31 cellular contexts compared by ENCODE assay signal in genomic region chr1:102757363-102757762, GRCh38.
"Had no signal": no experiment of that assay in that cellular context is flagged by ENCODE, and none has a peak within 500 bp of the region (broad histone marks: within the 10 kb centered on the region; RNA-seq: fewer than 3 reads in every experiment).

No MANE protein-coding gene starts in this region.

- H3K4me1 ChIP-seq: ascending aorta had no signal

- FAIRE-seq: bronchial epithelial cell, TTC549 had no signal

- H3K4me3 ChIP-seq: ascending aorta, cardiac muscle cell had no signal

- H3K9me3 ChIP-seq: ascending aorta had no signal

- H3K27me3 ChIP-seq: ascending aorta, cardiac muscle cell had no signal

- DNase-seq: activated B cell treated with CpG ODN at 0.5 μM for 24 hours; activated CD4-positive, alpha-beta memory T cell treated with anti-CD3 and anti-CD28 coated beads for 36 hours; activated CD4-positive, alpha-beta T cell treated with anti-CD3 and anti-CD28 coated beads for 4 hours; activated CD4-positive, alpha-beta T cell treated with anti-CD3 and anti-CD28 coated beads, Interleukin-2, amount 10 ng/mL, durations not matched to agents 24 days and 14 days; activated CD4-positive, alpha-beta T cell treated with anti-CD3 and anti-CD28 coated beads, Interleukin-2, amount 50 U/mL, for 1 hour; activated CD4-positive, alpha-beta T cell treated with anti-CD3 and anti-CD28 coated beads, Interleukin-2, amount 50 U/mL, for 4 hours; activated CD4-positive, CD25-positive, alpha-beta regulatory T cell treated with anti-CD3 and anti-CD28 coated beads, Interleukin-2, amount 50 U/mL, for 72 hours; activated CD8-positive, alpha-beta memory T cell treated with anti-CD3 and anti-CD28 coated beads, Interleukin-2, amount 50 U/mL, for 4 hours; activated CD8-positive, alpha-beta T cell treated with anti-CD3 and anti-CD28 coated beads for 36 hours; activated effector memory CD4-positive, alpha-beta T cell treated with anti-CD3 and anti-CD28 coated beads, Interleukin-2, amount 50 U/mL, for 16 hours; activated gamma-delta T cell treated with Interleukin-2 at 50 U/mL for 16 hours; activated naive CD4-positive, alpha-beta T cell; activated naive CD4-positive, alpha-beta T cell treated with anti-CD3 and anti-CD28 coated beads for 36 hours; activated naive CD8-positive, alpha-beta T cell treated with anti-CD3 and anti-CD28 coated beads, Interleukin-2, amount 10 ng/mL, durations not matched to agents 7 days and 5 days; activated naive CD8-positive, alpha-beta T cell treated with anti-CD3 and anti-CD28 coated beads, Interleukin-2, amount 50 U/mL, for 24 hours; activated T-cell treated with anti-CD3 and anti-CD28 coated beads for 4 hours; activated T-cell treated with anti-CD3 and anti-CD28 coated beads, Interleukin-2, amount 50 U/mL, for 1 hour; activated T-cell treated with anti-CD3 and anti-CD28 coated beads, Interleukin-2, amount 50 U/mL, for 4 hours; activated T-cell treated with anti-CD3 and anti-CD28 coated beads, Interleukin-2, amount 50 U/mL, for 72 hours; amygdala; anterior cingulate cortex; caudate nucleus; cerebellar nuclear complex; T-helper 2 cell; T-helper 9 cell had no signal

- H3K36me3 ChIP-seq: ascending aorta, cardiac muscle cell had no signal

- H3K27ac ChIP-seq: ascending aorta, cardiac muscle cell, VCaP had no signal

- ATAC-seq: activated CD8-positive, alpha-beta T cell treated with anti-CD3 and anti-CD28 coated beads for 36 hours; activated naive CD8-positive, alpha-beta T cell treated with anti-CD3 and anti-CD28 coated beads, Interleukin-2, amount 50 U/mL, for 24 hours; activated T-cell treated with anti-CD3 and anti-CD28 coated beads, Interleukin-2, amount 50 U/mL, for 4 hours; activated T-cell treated with anti-CD3 and anti-CD28 coated beads, Interleukin-2, amount 50 U/mL, for 72 hours; activated T-helper 17 cell treated with anti-CD3 and anti-CD28 coated beads, Interleukin-2, amount 50 U/mL, for 72 hours had no signal
